22 cellular contexts compared by ENCODE assay signal in the genomic region with DNA sequence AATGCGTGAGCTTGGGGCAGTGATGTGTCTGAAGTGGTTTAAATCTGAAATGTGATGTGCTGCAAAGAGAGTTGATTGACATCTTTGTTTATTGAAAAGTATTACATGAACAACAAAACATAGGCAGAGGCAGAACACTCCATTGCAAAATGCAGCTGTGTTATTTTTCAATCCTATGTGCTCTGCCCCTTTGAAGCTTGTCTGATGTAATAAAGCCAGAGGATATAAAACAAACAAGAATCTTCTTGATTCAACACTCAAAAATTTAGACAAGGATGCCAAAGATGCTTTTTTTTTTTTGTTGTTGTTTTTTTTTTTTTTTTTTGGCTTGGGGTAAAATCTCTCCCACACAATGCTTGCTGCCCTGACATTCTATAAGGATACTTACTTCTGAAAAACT.
DNase-seq lines count a peak whose midpoint lies in the region; ATAC-seq and TF ChIP-seq lines count a peak whose summit lies in the region.
"Had no signal": no experiment of that assay in that cellular context is flagged by ENCODE, and none has a peak within 500 bp of the region (broad histone marks: within the 10 kb centered on the region; RNA-seq: fewer than 3 reads in every experiment).

No MANE protein-coding gene starts in this region.

- H3K4ac ChIP-seq in trophoblast cell (ENCODE audit: low read depth, low read length) = no peak overlapping the region

- H2AK5ac ChIP-seq in trophoblast cell (ENCODE audit: low read length) = no peak overlapping the region

- H2BK120ac ChIP-seq in trophoblast cell (ENCODE audit: insufficient read depth, low read length, poor library complexity) = no peak overlapping the region

- ATAC-seq in RWPE2 (ENCODE audit: low read depth) = 0 out of 3 replicates have a peak, but pooled peaks have one; percentile 19
- ATAC-seq in HG03432 (IDR thresholded peaks at IDR 0.05; ENCODE audit: unreplicated experiment) = no peak
- ATAC-seq in GM21447 (IDR thresholded peaks at IDR 0.05; ENCODE audit: unreplicated experiment) = no peak
- ATAC-seq: body of pancreas; left lung; stimulated activated effector memory CD8-positive, alpha-beta T cell treated with anti-CD3 and anti-CD28 coated beads, Interleukin-12 subunit alpha, Interleukin-12 subunit beta, amount 100 ng/mL, for 72 hours had no signal

- H3K36me3 ChIP-seq in RWPE2 (ENCODE audit: low read depth) (no peaks in the 10 kb centered on the region), trophoblast cell (ENCODE audit: control insufficient read depth in 1 of 2, insufficient read depth in 2 of 2, low read length in 2 of 2) (no peaks in the 10 kb centered on the region), WERI-Rb-1 (no peaks in the 10 kb centered on the region)
- H3K36me3 ChIP-seq: left lung, SJCRH30 had no signal

- TF ChIP-seq CTCF in RWPE2 (IDR thresholded peaks at IDR 0.05; ENCODE audit: poor library complexity, severe bottlenecking) (no peak), fibroblast of mammary gland (conservative IDR thresholded peaks at IDR 0.05; ENCODE audit: control insufficient read depth, insufficient read depth, low read depth, low read length) (no peak), WERI-Rb-1 (IDR thresholded peaks at IDR 0.05; ENCODE audit: low read depth, low read length) (no peak)

- no CpG with 5 or more reads among the region's 1 CpG for WGBS in trophoblast cell (ENCODE audit: extremely low coverage, insufficient coverage, insufficient read length)

- no peak overlapping the region for H3K23ac ChIP-seq in trophoblast cell (ENCODE audit: low read length)

- H3K14ac ChIP-seq in trophoblast cell (ENCODE audit: low read length) = no peak overlapping the region

- H4K8ac ChIP-seq in trophoblast cell (ENCODE audit: low read depth, low read length) = no peak overlapping the region

- no peaks in the 10 kb centered on the region for H3K79me1 ChIP-seq in trophoblast cell (ENCODE audit: low read length)

- H3K4me3 ChIP-seq in RWPE2 (ENCODE audit: severe bottlenecking) = no peak overlapping the region
- H3K4me3 ChIP-seq in fibroblast of mammary gland (ENCODE audit: control insufficient read depth, low read depth, low read length) = no peak overlapping the region
- no peak overlapping the region for H3K4me3 ChIP-seq in trophoblast cell (ENCODE audit: low read depth, low read length)
- no peak overlapping the region for H3K4me3 ChIP-seq in WERI-Rb-1 (ENCODE audit: low read depth, low read length)
- H3K4me3 ChIP-seq: body of pancreas, left lung, SJCRH30, testis had no signal

- H3K9ac ChIP-seq in trophoblast cell (ENCODE audit: low read length) = no peak overlapping the region

- no peak overlapping the region for H3K18ac ChIP-seq in trophoblast cell (ENCODE audit: low read length)

- H3K4me1 ChIP-seq in RWPE2 (ENCODE audit: insufficient read depth, poor library complexity, severe bottlenecking) = no peaks in the 10 kb centered on the region
- H3K4me1 ChIP-seq in trophoblast cell (ENCODE audit: control insufficient read depth in 1 of 2, insufficient read depth in 2 of 2, low read length in 2 of 2) = no peaks in the 10 kb centered on the region
- H3K4me1 ChIP-seq: body of pancreas, Caco-2, left lung, SJCRH30, testis had no signal

- H3K27ac ChIP-seq in RWPE2 (ENCODE audit: poor library complexity, severe bottlenecking) = no peak overlapping the region
- no peak overlapping the region for H3K27ac ChIP-seq in trophoblast cell (ENCODE audit: low read depth, low read length)
- H3K27ac ChIP-seq in WERI-Rb-1 = no peak overlapping the region
- H3K27ac ChIP-seq: body of pancreas, left lung, SJCRH30, testis had no signal

- no peak overlapping the region for H2BK12ac ChIP-seq in trophoblast cell (ENCODE audit: low read length)

- no peak overlapping the region for H2BK5ac ChIP-seq in trophoblast cell (ENCODE audit: low read depth, low read length, poor library complexity)

- H4K12ac ChIP-seq in trophoblast cell (ENCODE audit: low read depth, low read length) = no peak overlapping the region

- H4K91ac ChIP-seq in trophoblast cell (ENCODE audit: low read depth, low read length) = no peak overlapping the region

- H3K27me3 ChIP-seq in RWPE2 (ENCODE audit: insufficient read depth, poor library complexity, severe bottlenecking) (no peaks in the 10 kb centered on the region), trophoblast cell (ENCODE audit: insufficient read depth, low read length) (no peaks in the 10 kb centered on the region), WERI-Rb-1 (ENCODE audit: insufficient read depth, low read depth, severe bottlenecking) (no peaks in the 10 kb centered on the region)
- H3K27me3 ChIP-seq: body of pancreas, left lung, SJCRH30, testis had no signal

- no peak overlapping the region for H2AFZ ChIP-seq in trophoblast cell (ENCODE audit: insufficient read depth, low read length, poor library complexity)

- no peaks in the 10 kb centered on the region for H3K79me2 ChIP-seq in trophoblast cell (ENCODE audit: control insufficient read depth, insufficient read depth, low read length, poor library complexity)

- H3K9me3 ChIP-seq in RWPE2 (ENCODE audit: severe bottlenecking) = no peaks in the 10 kb centered on the region
- H3K9me3 ChIP-seq in trophoblast cell (ENCODE audit: insufficient read depth, low read depth, low read length) = no peaks in the 10 kb centered on the region
- no peaks in the 10 kb centered on the region for H3K9me3 ChIP-seq in WERI-Rb-1 (ENCODE audit: severe bottlenecking)
- H3K9me3 ChIP-seq: body of pancreas, Caco-2, left lung, SJCRH30, testis had no signal

- H3K4me2 ChIP-seq in trophoblast cell (ENCODE audit: low read length) = no peak overlapping the region

- DNase-seq in ELR (ENCODE audit: low read depth) (peak; percentile 29), RWPE2 (ENCODE audit: low spot score) (no peak), fibroblast of mammary gland (ENCODE audit: low read depth) (peak; percentile 25), trophoblast cell (peak; percentile 18 to 61), WERI-Rb-1 (no peak)
- DNase-seq in stimulated activated CD4-positive, alpha-beta T cell treated with anti-CD3 and anti-CD28 coated beads, Interleukin-12 subunit alpha, Interleukin-12 subunit beta, amount 100 ng/mL, for 4 hours = no peak
- DNase-seq: activated CD4-positive, alpha-beta memory T cell treated with anti-CD3 and anti-CD28 coated beads for 36 hours; activated naive CD4-positive, alpha-beta T cell treated with anti-CD3 and anti-CD28 coated beads for 36 hours; activated T-cell treated with anti-CD3 and anti-CD28 coated beads, Interleukin-2, amount 50 U/mL, for 1 hour; AML-193; body of pancreas; Caco-2; dermis blood vessel endothelial cell; left lung; NCI-H1417 treated with DMSO at 0.1 percent for 48 hours; NCI-H774; SJCRH30; T-helper 2 cell; testis had no signal

Comparison
In these comparisons a context has a peak if more than half of its experiments do, and no peak if none do; other contexts are left out.
1. DNase-seq: peak in ELR (single experiment), fibroblast of mammary gland (single experiment) and trophoblast cell (2 of 2); none in RWPE2 (single experiment), WERI-Rb-1 (single experiment) and stimulated activated CD4-positive, alpha-beta T cell treated with anti-CD3 and anti-CD28 coated beads, Interleukin-12 subunit alpha, Interleukin-12 subunit beta, amount 100 ng/mL, for 4 hours (single experiment).